In the genomic region with DNA sequence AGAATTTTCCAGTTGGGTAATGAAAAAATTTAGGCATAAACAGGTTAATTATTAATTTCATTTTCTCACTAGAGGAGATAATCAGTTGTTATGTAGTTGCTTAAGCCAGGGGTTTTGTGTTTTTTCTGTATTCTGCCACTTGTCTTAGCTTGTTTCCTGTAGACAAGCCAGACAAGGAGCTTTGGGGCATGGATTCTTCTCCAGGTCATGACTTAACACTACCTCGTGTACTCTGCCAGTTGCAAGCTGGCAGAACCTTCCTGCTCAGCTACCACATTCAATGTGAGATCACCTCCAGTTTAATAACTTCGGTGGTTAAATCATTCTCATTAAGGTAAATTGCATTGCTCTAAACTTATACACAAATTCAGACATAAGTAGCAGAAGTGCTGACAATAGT, we compare ENCODE assay signal across 10 cellular contexts. TPM values are rescaled to one million over a fixed set of nuclear protein-coding genes. Genes with fewer than 3 reads are reported as not detected.
A peak's percentile ranks its signal among the peaks of the same experiment; 100 is the strongest.
DNase-seq lines count a peak whose midpoint lies in the region; ATAC-seq and TF ChIP-seq lines count a peak whose summit lies in the region.
"Had no signal": no experiment of that assay in that cellular context is flagged by ENCODE, and none has a peak within 500 bp of the region (broad histone marks: within the 10 kb centered on the region; RNA-seq: fewer than 3 reads in every experiment).

No MANE protein-coding gene starts in this region.

- peaks cover 35% of the 10 kb centered on the region for H3K4me1 ChIP-seq in CD8-positive, alpha-beta memory T cell (ENCODE audit: insufficient read depth, low read length)
- H3K4me1 ChIP-seq in MM.1S (ENCODE audit: low read length), result peaks cover 40% of the 10 kb centered on the region

- no peak for ATAC-seq in HG03025 (IDR thresholded peaks at IDR 0.05; ENCODE audit: low FRiP score, unreplicated experiment)
- no peak for ATAC-seq in GM21381 (IDR thresholded peaks at IDR 0.05; ENCODE audit: unreplicated experiment)

- H3F3A ChIP-seq in MM.1S (ENCODE audit: insufficient read depth, low read length) (peaks cover 44% of the 10 kb centered on the region), neural cell (ENCODE audit: insufficient read depth, low read length, poor library complexity, severe bottlenecking) (peaks cover 8% of the 10 kb centered on the region)

- TF ChIP-seq RAD21 in neural cell (conservative IDR thresholded peaks at IDR 0.05), result no peak

- no peaks in the 10 kb centered on the region for H3K9me3 Mint-ChIP-seq in CD8-positive, alpha-beta memory T cell
- H3K9me3 Mint-ChIP-seq in chondrocyte (ENCODE audit: low read depth), result no peaks in the 10 kb centered on the region

- H3K4me3 Mint-ChIP-seq in CD8-positive, alpha-beta memory T cell, result peak overlapping the region; percentile 21 to 99 (median 91)
- peak overlapping the region; percentile 90 for H3K4me3 Mint-ChIP-seq in chondrocyte (ENCODE audit: unreplicated experiment)

- H4K20me1 ChIP-seq in MM.1S (ENCODE audit: insufficient read depth, low read length), result peaks cover 4% of the 10 kb centered on the region; the same call in 1 of the 2 replicates
- no peaks in the 10 kb centered on the region for H4K20me1 ChIP-seq in neural cell (ENCODE audit: insufficient read depth)

- H3K4me3 ChIP-seq in CD8-positive, alpha-beta memory T cell (ENCODE audit: low read length), result no peak overlapping the region
- H3K4me3 ChIP-seq in MM.1S (ENCODE audit: low read length) (peak overlapping the region; percentile 92), neural cell (ENCODE audit: low read length) (peak overlapping the region; percentile 89)

- H3K27ac ChIP-seq in CD8-positive, alpha-beta memory T cell (ENCODE audit: low read depth, low read length), result no peak overlapping the region
- H3K27ac ChIP-seq in MM.1S (ENCODE audit: low read length) (peak overlapping the region; percentile 96), neural cell (ENCODE audit: low read length) (no peak overlapping the region), caudate nucleus (ENCODE audit: low read depth, low read length) (no peak overlapping the region)

- H3K9me2 ChIP-seq in MM.1S (replicated peaks; ENCODE audit: insufficient read depth, low read length), result no peaks in the 10 kb centered on the region
- no peaks in the 10 kb centered on the region for H3K9me2 ChIP-seq in neural cell (ENCODE audit: insufficient read depth, low read length)

- H3K27me3 ChIP-seq in CD8-positive, alpha-beta memory T cell (ENCODE audit: insufficient read depth, low read length, poor library complexity, severe bottlenecking), result no peaks in the 10 kb centered on the region
- H3K27me3 ChIP-seq in MM.1S (replicated peaks; ENCODE audit: insufficient read depth, low read length) (no peaks in the 10 kb centered on the region), neural cell (ENCODE audit: insufficient read depth, low read depth, low read length) (no peaks in the 10 kb centered on the region)
- H3K27me3 ChIP-seq: cardiac muscle cell had no signal

- H2AFZ ChIP-seq in MM.1S (ENCODE audit: low read length), result no peak overlapping the region
- H2AFZ ChIP-seq in neural cell (ENCODE audit: low read depth, low read length), result no peak overlapping the region

- TF ChIP-seq CTCF in MM.1S (IDR thresholded peaks at IDR 0.05; ENCODE audit: low read length) (no peak), chondrocyte (IDR thresholded peaks at IDR 0.05) (no peak), neural cell (IDR thresholded peaks at IDR 0.05; ENCODE audit: poor library complexity, severe bottlenecking) (no peak)

- peaks cover 66% of the 10 kb centered on the region for H3K79me2 ChIP-seq in MM.1S (ENCODE audit: low read length)
- H3K79me2 ChIP-seq in neural cell (replicated peaks; ENCODE audit: insufficient read depth, low read length), result peaks cover 30% of the 10 kb centered on the region

- no peaks in the 10 kb centered on the region for H3K27me3 Mint-ChIP-seq in CD8-positive, alpha-beta memory T cell
- H3K27me3 Mint-ChIP-seq in chondrocyte (ENCODE audit: low read depth), result no peaks in the 10 kb centered on the region

- peaks cover 40 to 57% (median 49%) of the 10 kb centered on the region in 3 donors for H3K4me1 Mint-ChIP-seq in CD8-positive, alpha-beta memory T cell
- H3K4me1 Mint-ChIP-seq in chondrocyte (ENCODE audit: low read depth), result peaks cover 16% of the 10 kb centered on the region

- POLR2A ChIA-PET in CD8-positive, alpha-beta memory T cell (lab: Charles Lee), result interaction anchor here (0.6 to 4.3 kb wide), 14 partner anchors 9 to 395 kb away, joined by 3 to 81 read pairs (median 6); a partner anchor contains a TSS

- H3K27ac Mint-ChIP-seq in CD8-positive, alpha-beta memory T cell, result peak overlapping the region; percentile 67 to 96 (median 94)
- peak overlapping the region; percentile 22 for H3K27ac Mint-ChIP-seq in chondrocyte (ENCODE audit: unreplicated experiment)

- H3K4me2 ChIP-seq in MM.1S (ENCODE audit: low read depth, low read length) (peak overlapping the region; percentile 86), neural cell (ENCODE audit: low read length) (no peak overlapping the region)

- CTCF ChIA-PET in CD8-positive, alpha-beta memory T cell (lab: Charles Lee), result interaction anchor here (1.2 to 9.9 kb wide), 11 partner anchors 12 to 134 kb away, joined by 3 to 117 read pairs (median 7); a partner anchor contains a TSS

- TF ChIP-seq EP300 in neural cell (conservative IDR thresholded peaks at IDR 0.05; ENCODE audit: poor library complexity, severe bottlenecking), result no peak

- H3K9me3 ChIP-seq in CD8-positive, alpha-beta memory T cell (ENCODE audit: low read length), result no peaks in the 10 kb centered on the region
- H3K9me3 ChIP-seq in MM.1S (replicated peaks; ENCODE audit: insufficient read depth, low read length) (no peaks in the 10 kb centered on the region), neural cell (ENCODE audit: low read length) (no peaks in the 10 kb centered on the region)

- DNase-seq in CD8-positive, alpha-beta memory T cell, result no peak
- DNase-seq in MM.1S (no peak), chondrocyte (ENCODE audit: low spot score) (no peak), caudate nucleus (lab: John Stamatoyannopoulos, UW) (no peak), NCI-H2196 treated with DMSO at 0.1 percent for 48 hours (lab: John Stamatoyannopoulos, UW; ENCODE audit: unreplicated experiment) (no peak)
- DNase-seq: NCI-H226 had no signal

- H3K36me3 ChIP-seq in CD8-positive, alpha-beta memory T cell (ENCODE audit: insufficient read depth, low read length), result no peaks in the 10 kb centered on the region
- H3K36me3 ChIP-seq in MM.1S (replicated peaks; ENCODE audit: insufficient read depth, low read length) (0 out of 2 replicates have a peak, but pooled peaks cover 4% of the 10 kb centered on the region), neural cell (ENCODE audit: insufficient read depth, low read length) (no peaks in the 10 kb centered on the region)

- peaks cover 0 to 16% (median 0%) of the 10 kb centered on the region in 3 donors for H3K36me3 Mint-ChIP-seq in CD8-positive, alpha-beta memory T cell
- H3K36me3 Mint-ChIP-seq in chondrocyte (ENCODE audit: low read depth), result no peaks in the 10 kb centered on the region

- H3K9ac ChIP-seq in MM.1S (ENCODE audit: low read length) (peak overlapping the region; percentile 67), neural cell (ENCODE audit: low read length) (peak overlapping the region; percentile 69)

TF ChIP-seq in neural cell, 6 proteins besides CTCF, POLR2A, EP300 and RAD21:
- TF ChIP-seq MXI1 (conservative IDR thresholded peaks at IDR 0.05; ENCODE audit: poor library complexity, severe bottlenecking), result no peak
- TF ChIP-seq EZH2 (IDR thresholded peaks at IDR 0.05; ENCODE audit: borderline replicate concordance, insufficient read depth, low read length, poor library complexity, severe bottlenecking), result no peak
- TF ChIP-seq, protein P1, sequence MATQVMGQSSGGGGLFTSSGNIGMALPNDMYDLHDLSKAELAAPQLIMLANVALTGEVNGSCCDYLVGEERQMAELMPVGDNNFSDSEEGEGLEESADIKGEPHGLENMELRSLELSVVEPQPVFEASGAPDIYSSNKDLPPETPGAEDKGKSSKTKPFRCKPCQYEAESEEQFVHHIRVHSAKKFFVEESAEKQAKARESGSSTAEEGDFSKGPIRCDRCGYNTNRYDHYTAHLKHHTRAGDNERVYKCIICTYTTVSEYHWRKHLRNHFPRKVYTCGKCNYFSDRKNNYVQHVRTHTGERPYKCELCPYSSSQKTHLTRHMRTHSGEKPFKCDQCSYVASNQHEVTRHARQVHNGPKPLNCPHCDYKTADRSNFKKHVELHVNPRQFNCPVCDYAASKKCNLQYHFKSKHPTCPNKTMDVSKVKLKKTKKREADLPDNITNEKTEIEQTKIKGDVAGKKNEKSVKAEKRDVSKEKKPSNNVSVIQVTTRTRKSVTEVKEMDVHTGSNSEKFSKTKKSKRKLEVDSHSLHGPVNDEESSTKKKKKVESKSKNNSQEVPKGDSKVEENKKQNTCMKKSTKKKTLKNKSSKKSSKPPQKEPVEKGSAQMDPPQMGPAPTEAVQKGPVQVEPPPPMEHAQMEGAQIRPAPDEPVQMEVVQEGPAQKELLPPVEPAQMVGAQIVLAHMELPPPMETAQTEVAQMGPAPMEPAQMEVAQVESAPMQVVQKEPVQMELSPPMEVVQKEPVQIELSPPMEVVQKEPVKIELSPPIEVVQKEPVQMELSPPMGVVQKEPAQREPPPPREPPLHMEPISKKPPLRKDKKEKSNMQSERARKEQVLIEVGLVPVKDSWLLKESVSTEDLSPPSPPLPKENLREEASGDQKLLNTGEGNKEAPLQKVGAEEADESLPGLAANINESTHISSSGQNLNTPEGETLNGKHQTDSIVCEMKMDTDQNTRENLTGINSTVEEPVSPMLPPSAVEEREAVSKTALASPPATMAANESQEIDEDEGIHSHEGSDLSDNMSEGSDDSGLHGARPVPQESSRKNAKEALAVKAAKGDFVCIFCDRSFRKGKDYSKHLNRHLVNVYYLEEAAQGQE (IDR thresholded peaks at IDR 0.05; ENCODE audit: borderline replicate concordance), result no peak
- TF ChIP-seq SMC3 (conservative IDR thresholded peaks at IDR 0.05; ENCODE audit: poor library complexity), result no peak
- no peak for TF ChIP-seq TAF1 (IDR thresholded peaks at IDR 0.05; ENCODE audit: low read depth)
- no peak for TF ChIP-seq POLR2AphosphoS5 (IDR thresholded peaks at IDR 0.05)
TF ChIP-seq in neural cell: peak in this region for 0.

RNA-seq across cellular contexts. Expression of a gene that starts 1.8 kb away (rescaled TPM):
- total RNA-seq in CD8-positive, alpha-beta memory T cell, result 10 to 100 TPM; 70.6 to 74.8 TPM
- 81.1 TPM for polyA plus RNA-seq in CD8-positive, alpha-beta memory T cell
- total RNA-seq in chondrocyte, result 43.7 to 53.7 TPM (median 47.8 TPM) in 3 replicates
- 25.8 and 37.5 TPM in 2 replicates for polyA plus RNA-seq in neural cell
- polyA minus RNA-seq in neural cell, result 17.3 and 18.6 TPM in 2 replicates

RNA-seq across cellular contexts. Expression of a gene that starts 23.0 kb away (rescaled TPM):
- total RNA-seq in CD8-positive, alpha-beta memory T cell, result 100 to 1,000 TPM; 363 to 374 TPM
- polyA plus RNA-seq in CD8-positive, alpha-beta memory T cell, result 182 TPM
- total RNA-seq in chondrocyte, result 0.05 to 0.36 TPM in 2 of 3 replicates, not detected in the other
- polyA plus RNA-seq in neural cell, result 0.38 TPM in 1 of 2 replicates, not detected in the other
- 0.24 and 0.35 TPM in 2 replicates for polyA minus RNA-seq in neural cell

Comparison
In these comparisons a context has a peak if more than half of its experiments do, and no peak if none do; other contexts are left out.
1. RNA of a gene that starts 23.0 kb away (total RNA-seq): 363 to 374 TPM in CD8-positive, alpha-beta memory T cell; 0.05 to 0.36 TPM in chondrocyte; every median in the first group is over 100 times any median in the second.